ENCODE assay signal across 36 cellular contexts in genomic region chr7:141992154-141992553, GRCh38. TPM values are rescaled to one million over a fixed set of nuclear protein-coding genes. Genes with fewer than 3 reads are reported as not detected.
A peak's percentile ranks its signal among the peaks of the same experiment; 100 is the strongest.
DNase-seq lines count a peak whose midpoint lies in the region; ATAC-seq and TF ChIP-seq lines count a peak whose summit lies in the region.
"Had no signal": no experiment of that assay in that cellular context is flagged by ENCODE, and none has a peak within 500 bp of the region (broad histone marks: within the 10 kb centered on the region; RNA-seq: fewer than 3 reads in every experiment).

No MANE protein-coding gene starts in this region.

- WGBS in GM23248 (ENCODE audit: low coverage in 1 of 2, low lambda C conversion rate in 2 of 2, missing lambda C conversion rate in 2 of 2), 2 experiments: 30 to 47% methylated on average over 2 of the region's 2 CpGs

- H3K36me3 ChIP-seq in GM23248 (ENCODE audit: low read depth) (no peaks in the 10 kb centered on the region), brain microvascular endothelial cell (replicated peaks) (no peaks in the 10 kb centered on the region)
- H3K36me3 ChIP-seq: colonic mucosa, left lung, right lobe of liver, thoracic aorta, uterus had no signal

- H3K4me3 ChIP-seq in GM23248 (no peak overlapping the region), brain microvascular endothelial cell (ENCODE audit: low read depth, low read length) (no peak overlapping the region)
- H3K4me3 ChIP-seq: colonic mucosa, GM12878, PC-9, right lobe of liver, thoracic aorta, uterus had no signal

- H3K27me3 ChIP-seq in GM23248 (replicated peaks; ENCODE audit: insufficient read depth): no peaks in the 10 kb centered on the region
- no peaks in the 10 kb centered on the region for H3K27me3 ChIP-seq in brain microvascular endothelial cell (replicated peaks)
- H3K27me3 ChIP-seq: colonic mucosa, left lung, right lobe of liver, uterus had no signal

- no peak overlapping the region for H3K9ac ChIP-seq in GM23248
- H3K9ac ChIP-seq: KMS-11 had no signal

- H3K79me2 ChIP-seq in GM23248 (ENCODE audit: insufficient read depth): no peaks in the 10 kb centered on the region

- no peaks in the 10 kb centered on the region for H3K9me3 ChIP-seq in GM23248 (ENCODE audit: low read depth)
- H3K9me3 ChIP-seq: colonic mucosa, left lung, right lobe of liver, thoracic aorta, uterus had no signal

- no peaks in the 10 kb centered on the region for H4K20me1 ChIP-seq in GM23248 (ENCODE audit: insufficient read depth)

- DNase-seq in GM23248 (peak; percentile 13), MV-4-11 (lab: John Stamatoyannopoulos, UW) (peak; percentile 73), brain microvascular endothelial cell (peak; percentile 11), renal cortical epithelial cell (ENCODE audit: low read depth) (peak; percentile 30), activated T-cell treated with anti-CD3 and anti-CD28 coated beads for 4 hours (no peak)
- DNase-seq: activated CD4-positive, alpha-beta memory T cell treated with anti-CD3 and anti-CD28 coated beads for 36 hours; activated CD4-positive, alpha-beta T cell treated with anti-CD3 and anti-CD28 coated beads for 1 hour; activated CD8-positive, alpha-beta memory T cell treated with anti-CD3 and anti-CD28 coated beads, Interleukin-2, amount 50 U/mL, for 4 hours; amygdala; colonic mucosa; DMS153; effector CD8-positive, alpha-beta T cell; H9; left lung; mesenchymal stem cell; NCI-H1048; NCI-H1694; PC-9; posterior cingulate gyrus; stimulated activated CD4-positive, alpha-beta T cell treated with anti-CD3 and anti-CD28 coated beads, Interleukin-12 subunit alpha, Interleukin-12 subunit beta, amount 100 ng/mL, for 4 hours; stimulated activated CD4-positive, alpha-beta T cell treated with anti-CD3 and anti-CD28 coated beads, Interleukin-2, amount 100 ng/mL, for 48 hours; stimulated activated naive CD8-positive, alpha-beta T cell treated with anti-CD3 and anti-CD28 coated beads, Interleukin-15, amount 100 ng/mL, for 72 hours; uterus had no signal

- in situ Hi-C loops in GM23248 (cut with MboI): no loop called here
- in situ Hi-C loops in brain microvascular endothelial cell (cut with HindIII; ENCODE audit: low pct_ligation_motif_present, low sequenced_read_pairs): no loop called here

- H3K9me2 ChIP-seq in GM23248 (ENCODE audit: insufficient read depth): no peaks in the 10 kb centered on the region

- no peak for TF ChIP-seq CTCF in brain microvascular endothelial cell (IDR thresholded peaks at IDR 0.05; ENCODE audit: low read depth, low read length, missing control alignments)

- H3K4me1 ChIP-seq in GM23248 (ENCODE audit: insufficient read depth): no peaks in the 10 kb centered on the region
- H3K4me1 ChIP-seq: colonic mucosa, right lobe of liver, uterus had no signal

- ATAC-seq in GM18519 (IDR thresholded peaks at IDR 0.05; ENCODE audit: low FRiP score, unreplicated experiment) (no peak), GM18505 (IDR thresholded peaks at IDR 0.05; ENCODE audit: unreplicated experiment) (no peak)
- ATAC-seq: GM12878; left lung; right lobe of liver; SK-N-SH treated with all-trans-retinoic acid at 6 μM for 48 hours; stimulated activated naive CD8-positive, alpha-beta T cell treated with anti-CD3 and anti-CD28 coated beads, Interleukin-15, amount 100 ng/mL, for 72 hours had no signal

- H2AFZ ChIP-seq in GM23248: no peak overlapping the region
- H2AFZ ChIP-seq: PC-9 had no signal

- TF ChIP-seq POLR2A in GM18505 (IDR thresholded peaks at IDR 0.05; ENCODE audit: borderline replicate concordance, extremely low read depth, insufficient read depth, insufficient read length): no peak

- no peaks in the 10 kb centered on the region for H3F3A ChIP-seq in GM23248 (ENCODE audit: insufficient read depth)

- H3K4me2 ChIP-seq in GM23248 (ENCODE audit: unreplicated experiment): no peak overlapping the region
- H3K4me2 ChIP-seq: KMS-11, PC-9 had no signal

- no peak overlapping the region for H3K27ac ChIP-seq in GM23248
- H3K27ac ChIP-seq in brain microvascular endothelial cell: no peak overlapping the region
- H3K27ac ChIP-seq: colonic mucosa, epithelial cell of prostate, HL-60, KMS-11, PC-9, right lobe of liver, thoracic aorta, uterus had no signal

RNA-seq across cellular contexts. Expression of gene MGAM, which starts 3.5 kb away (rescaled TPM):
- 1.3 and 2.5 TPM in 2 replicates for total RNA-seq in GM23248 (2014; rRNA removed; shearing (Covaris generic))
- 0.70 and 0.76 TPM in 2 replicates for polyA plus RNA-seq in GM23248 (2016; fragmentation: Nextera tagmentation; extraction: Ambion mirVana)
- 0.52 and 4.0 TPM in 2 replicates for total RNA-seq in renal cortical epithelial cell
- total RNA-seq: activated CD4-positive, alpha-beta memory T cell treated with anti-CD3 and anti-CD28 coated beads for 36 hours; NCI-H460 had no signal

RNA-seq across cellular contexts. Expression of gene TAS2R38, which starts 18.6 kb away (rescaled TPM):
- total RNA-seq in GM23248 (2014; rRNA removed; shearing (Covaris generic)): not detected in 2 replicates
- not detected in 2 replicates for polyA plus RNA-seq in GM23248 (2016; fragmentation: Nextera tagmentation; extraction: Ambion mirVana)
- total RNA-seq in renal cortical epithelial cell: not detected in 2 replicates
- total RNA-seq: activated CD4-positive, alpha-beta memory T cell treated with anti-CD3 and anti-CD28 coated beads for 36 hours; colonic mucosa; glomerular endothelial cell; GM12878; H9; left lung; NCI-H460; PC-9; right lobe of liver; T-helper 2 cell treated with Interferon-gamma antibody and Interleukin-4, amounts not matched to agents 100 ng/mL and 5 ng/mL, for 36 hours; thoracic aorta; uterus had no signal
- polyA plus RNA-seq: BJ, GM12878 had no signal

RNA-seq across cellular contexts. Expression of gene CLEC5A, which starts 45.4 kb away (rescaled TPM):
- total RNA-seq in GM23248 (2014; rRNA removed; shearing (Covaris generic)): not detected in 2 replicates
- not detected in 2 replicates for polyA plus RNA-seq in GM23248 (2016; fragmentation: Nextera tagmentation; extraction: Ambion mirVana)
- not detected in 2 replicates for total RNA-seq in renal cortical epithelial cell
- total RNA-seq: activated CD4-positive, alpha-beta memory T cell treated with anti-CD3 and anti-CD28 coated beads for 36 hours; glomerular endothelial cell; GM12878; H9; NCI-H460; PC-9; T-helper 2 cell treated with Interferon-gamma antibody and Interleukin-4, amounts not matched to agents 100 ng/mL and 5 ng/mL, for 36 hours had no signal
- polyA plus RNA-seq: BJ, GM12878 had no signal
